ENCODE assay signal across 30 cellular contexts in genomic region chr3:128190501-128190900, GRCh38. TPM values are rescaled to one million over a fixed set of nuclear protein-coding genes. Genes with fewer than 3 reads are reported as not detected.
DNase-seq lines count a peak whose midpoint lies in the region; ATAC-seq, FAIRE-seq and TF ChIP-seq lines count a peak whose summit lies in the region.
"Had no signal": no experiment of that assay in that cellular context is flagged by ENCODE, and none has a peak within 500 bp of the region (broad histone marks: within the 10 kb centered on the region; RNA-seq: fewer than 3 reads in every experiment).

No MANE protein-coding gene starts in this region.

- H3K4me3 Mint-ChIP-seq in astrocyte (ENCODE audit: unreplicated experiment) = no peak overlapping the region
- H3K4me3 Mint-ChIP-seq in stimulated activated memory B cell treated with anti-CD40 and anti-IgM and Interleukin-4, amounts not matched to agents 10 μg/mL and 1 μg/mL and 100 μg/mL, for 72 hours = no peak overlapping the region
- H3K4me3 Mint-ChIP-seq: activated CD4-positive, alpha-beta memory T cell treated with anti-CD3 and anti-CD28 coated beads, Interleukin-2, amount 10 ng/mL, durations not matched to agents 7 days and 5 days; activated naive CD4-positive, alpha-beta T cell treated with anti-CD3 and anti-CD28 coated beads, Interleukin-2, amount 50 U/mL, for 24 hours; activated T-helper 17 cell treated with anti-CD3 and anti-CD28 coated beads, Interleukin-2, amount 50 U/mL, for 72 hours; CD8-positive, alpha-beta memory T cell; mesothelial cell of epicardium; naive thymus-derived CD4-positive, alpha-beta T cell; stimulated activated naive CD8-positive, alpha-beta T cell treated with anti-CD3 and anti-CD28 coated beads, Interleukin-15, amount 100 ng/mL, for 72 hours; T-helper 1 cell treated with Interleukin-12 subunit alpha and Interleukin-12 subunit beta and Interleukin-4 antibody, amounts not matched to agents 30 μg/mL and 1 μg/mL, for 36 hours had no signal

- H3K27ac ChIP-seq in astrocyte (ENCODE audit: low read depth, low read length) (no peak overlapping the region), foreskin keratinocyte (no peak overlapping the region)
- H3K27ac ChIP-seq: cardiac muscle cell, HL-60, RWPE1, tibial artery had no signal

- H3K27me3 ChIP-seq in astrocyte (ENCODE audit: insufficient read depth, low read length) (no peaks in the 10 kb centered on the region), foreskin keratinocyte (no peaks in the 10 kb centered on the region)
- H3K27me3 ChIP-seq: BE2C, cardiac muscle cell, tibial artery had no signal

- H3K4me3 ChIP-seq in astrocyte (ENCODE audit: insufficient read depth, low read depth, low read length) = no peak overlapping the region
- H3K4me3 ChIP-seq: cardiac muscle cell, tibial artery had no signal

- FAIRE-seq in astrocyte (lab: Jason Lieb, UNC) = no peak
- FAIRE-seq: HepG2 had no signal

- H4K20me1 ChIP-seq in astrocyte (ENCODE audit: insufficient read depth, low read length) = peaks cover 13% of the 10 kb centered on the region

- no peak overlapping the region for H3K9ac ChIP-seq in astrocyte (ENCODE audit: low read length)

- H3K9me3 ChIP-seq in astrocyte (ENCODE audit: insufficient read depth, low read depth, low read length) = no peaks in the 10 kb centered on the region
- H3K9me3 ChIP-seq: BE2C, tibial artery had no signal

- H3K27me3 Mint-ChIP-seq in astrocyte (ENCODE audit: low read depth, unreplicated experiment) = peaks cover 2% of the 10 kb centered on the region
- H3K27me3 Mint-ChIP-seq in stimulated activated memory B cell treated with anti-CD40 and anti-IgM and Interleukin-4, amounts not matched to agents 10 μg/mL and 1 μg/mL and 100 μg/mL, for 72 hours = no peaks in the 10 kb centered on the region
- H3K27me3 Mint-ChIP-seq: activated CD4-positive, alpha-beta memory T cell treated with anti-CD3 and anti-CD28 coated beads, Interleukin-2, amount 10 ng/mL, durations not matched to agents 7 days and 5 days; activated naive CD4-positive, alpha-beta T cell treated with anti-CD3 and anti-CD28 coated beads, Interleukin-2, amount 50 U/mL, for 24 hours; activated T-helper 17 cell treated with anti-CD3 and anti-CD28 coated beads, Interleukin-2, amount 50 U/mL, for 72 hours; CD8-positive, alpha-beta memory T cell; naive thymus-derived CD4-positive, alpha-beta T cell; progenitor cell of endocrine pancreas; stimulated activated naive CD8-positive, alpha-beta T cell treated with anti-CD3 and anti-CD28 coated beads, Interleukin-15, amount 100 ng/mL, for 72 hours had no signal

- no peaks in the 10 kb centered on the region for H3K36me3 Mint-ChIP-seq in astrocyte (ENCODE audit: low read depth, unreplicated experiment)
- H3K36me3 Mint-ChIP-seq in stimulated activated memory B cell treated with anti-CD40 and anti-IgM and Interleukin-4, amounts not matched to agents 10 μg/mL and 1 μg/mL and 100 μg/mL, for 72 hours = peaks cover 5% of the 10 kb centered on the region

- H3K9me3 Mint-ChIP-seq in astrocyte (ENCODE audit: unreplicated experiment) = no peaks in the 10 kb centered on the region
- no peaks in the 10 kb centered on the region for H3K9me3 Mint-ChIP-seq in stimulated activated memory B cell treated with anti-CD40 and anti-IgM and Interleukin-4, amounts not matched to agents 10 μg/mL and 1 μg/mL and 100 μg/mL, for 72 hours
- H3K9me3 Mint-ChIP-seq: activated CD4-positive, alpha-beta memory T cell treated with anti-CD3 and anti-CD28 coated beads, Interleukin-2, amount 10 ng/mL, durations not matched to agents 7 days and 5 days; activated naive CD4-positive, alpha-beta T cell treated with anti-CD3 and anti-CD28 coated beads, Interleukin-2, amount 50 U/mL, for 24 hours; activated T-helper 17 cell treated with anti-CD3 and anti-CD28 coated beads, Interleukin-2, amount 50 U/mL, for 72 hours; naive thymus-derived CD4-positive, alpha-beta T cell; stimulated activated naive CD8-positive, alpha-beta T cell treated with anti-CD3 and anti-CD28 coated beads, Interleukin-15, amount 100 ng/mL, for 72 hours; T-helper 1 cell treated with Interleukin-12 subunit alpha and Interleukin-12 subunit beta and Interleukin-4 antibody, amounts not matched to agents 30 μg/mL and 1 μg/mL, for 36 hours had no signal

- no peak overlapping the region for H2AFZ ChIP-seq in astrocyte (ENCODE audit: low read depth, low read length)

- ATAC-seq in foreskin keratinocyte = peak; percentile 62
- no peak for ATAC-seq in stimulated activated memory B cell treated with anti-CD40 and anti-IgM and Interleukin-4, amounts not matched to agents 10 μg/mL and 1 μg/mL and 100 μg/mL, for 72 hours
- ATAC-seq: activated T-helper 17 cell treated with anti-CD3 and anti-CD28 coated beads, Interleukin-2, amount 50 U/mL, for 72 hours; HepG2; naive thymus-derived CD4-positive, alpha-beta T cell; stimulated activated naive CD8-positive, alpha-beta T cell treated with anti-CD3 and anti-CD28 coated beads, Interleukin-15, amount 100 ng/mL, for 72 hours had no signal

- peaks cover 2% of the 10 kb centered on the region for H3K4me1 Mint-ChIP-seq in astrocyte (ENCODE audit: low read depth, unreplicated experiment)
- peaks cover 24% of the 10 kb centered on the region for H3K4me1 Mint-ChIP-seq in stimulated activated memory B cell treated with anti-CD40 and anti-IgM and Interleukin-4, amounts not matched to agents 10 μg/mL and 1 μg/mL and 100 μg/mL, for 72 hours
- H3K4me1 Mint-ChIP-seq: activated CD4-positive, alpha-beta memory T cell treated with anti-CD3 and anti-CD28 coated beads, Interleukin-2, amount 10 ng/mL, durations not matched to agents 7 days and 5 days had no signal

- H3K79me2 ChIP-seq in astrocyte (ENCODE audit: insufficient read depth, low read length) = no peaks in the 10 kb centered on the region

- H3K4me2 ChIP-seq in astrocyte (ENCODE audit: low read length) = no peak overlapping the region

- H3K4me1 ChIP-seq in astrocyte (ENCODE audit: insufficient read depth, low read length) (no peaks in the 10 kb centered on the region), foreskin keratinocyte (no peaks in the 10 kb centered on the region)

- no peak overlapping the region for H3K27ac Mint-ChIP-seq in astrocyte (ENCODE audit: unreplicated experiment)
- no peak overlapping the region for H3K27ac Mint-ChIP-seq in stimulated activated memory B cell treated with anti-CD40 and anti-IgM and Interleukin-4, amounts not matched to agents 10 μg/mL and 1 μg/mL and 100 μg/mL, for 72 hours
- H3K27ac Mint-ChIP-seq: activated CD4-positive, alpha-beta memory T cell treated with anti-CD3 and anti-CD28 coated beads, Interleukin-2, amount 10 ng/mL, durations not matched to agents 7 days and 5 days; activated naive CD4-positive, alpha-beta T cell treated with anti-CD3 and anti-CD28 coated beads, Interleukin-2, amount 50 U/mL, for 24 hours; activated T-helper 17 cell treated with anti-CD3 and anti-CD28 coated beads, Interleukin-2, amount 50 U/mL, for 72 hours; CD8-positive, alpha-beta memory T cell; mesothelial cell of epicardium; naive thymus-derived CD4-positive, alpha-beta T cell; progenitor cell of endocrine pancreas; stimulated activated naive CD8-positive, alpha-beta T cell treated with anti-CD3 and anti-CD28 coated beads, Interleukin-15, amount 100 ng/mL, for 72 hours; T-helper 1 cell treated with Interleukin-12 subunit alpha and Interleukin-12 subunit beta and Interleukin-4 antibody, amounts not matched to agents 30 μg/mL and 1 μg/mL, for 36 hours had no signal

- H3K36me3 ChIP-seq in astrocyte (ENCODE audit: insufficient read depth, low read length) = no peaks in the 10 kb centered on the region
- H3K36me3 ChIP-seq: BE2C, cardiac muscle cell, tibial artery had no signal

- no peak for TF ChIP-seq CTCF in astrocyte (IDR thresholded peaks at IDR 0.05; ENCODE audit: insufficient read depth, low read depth, low read length)
- TF ChIP-seq CTCF in foreskin keratinocyte (conservative IDR thresholded peaks at IDR 0.05) = no peak

- DNase-seq in EL (peak; percentile 6), LHCN-M2 (ENCODE audit: low read depth) (peak; percentile 12), astrocyte (ENCODE audit: low read depth) (peak; percentile 36), foreskin keratinocyte (peak in 1 of 2 donors; percentile 36), activated gamma-delta T cell treated with Interleukin-2 at 50 U/mL for 16 hours (no peak), epidermal melanocyte (ENCODE audit: insufficient read length, low spot score) (no peak)
- DNase-seq: ACHN; activated CD4-positive, alpha-beta memory T cell treated with anti-CD3 and anti-CD28 coated beads, Interleukin-2, amount 10 ng/mL, durations not matched to agents 7 days and 5 days; activated CD4-positive, CD25-positive, alpha-beta regulatory T cell treated with anti-CD3 and anti-CD28 coated beads, Interleukin-2, amount 50 U/mL, for 72 hours; activated CD8-positive, alpha-beta memory T cell treated with anti-CD3 and anti-CD28 coated beads, Interleukin-2, amount 50 U/mL, for 48 hours; BE2C; CD8-positive, alpha-beta memory T cell; DMS153; islet precursor cell; naive thymus-derived CD4-positive, alpha-beta T cell; NCI-H1105 treated with DMSO at 0.1 percent for 48 hours; NCI-H1930; NCI-H69; stimulated activated naive CD8-positive, alpha-beta T cell treated with anti-CD3 and anti-CD28 coated beads, Interleukin-15, amount 100 ng/mL, for 72 hours; tibial artery had no signal

RNA-seq across cellular contexts. Expression of gene EEFSEC, which starts 37.2 kb away (rescaled TPM):
- total RNA-seq in LHCN-M2 (2014; rRNA removed) (6.7 and 7.9 TPM in 2 replicates), astrocyte (6.1 and 6.3 TPM in 2 replicates), foreskin keratinocyte (9.7 and 11.9 TPM in 2 replicates)
- polyA plus RNA-seq in LHCN-M2 (2012) = 12.2 TPM
- polyA plus RNA-seq in foreskin keratinocyte = 16.8 and 17.6 TPM in 2 replicates

Comparison
In these comparisons a context has a peak if more than half of its experiments do, and no peak if none do; other contexts are left out.
1. DNase-seq: peak in EL (single experiment), LHCN-M2 (single experiment) and astrocyte (single experiment); none in activated gamma-delta T cell treated with Interleukin-2 at 50 U/mL for 16 hours (single experiment) and epidermal melanocyte (single experiment).